In the genomic region with DNA sequence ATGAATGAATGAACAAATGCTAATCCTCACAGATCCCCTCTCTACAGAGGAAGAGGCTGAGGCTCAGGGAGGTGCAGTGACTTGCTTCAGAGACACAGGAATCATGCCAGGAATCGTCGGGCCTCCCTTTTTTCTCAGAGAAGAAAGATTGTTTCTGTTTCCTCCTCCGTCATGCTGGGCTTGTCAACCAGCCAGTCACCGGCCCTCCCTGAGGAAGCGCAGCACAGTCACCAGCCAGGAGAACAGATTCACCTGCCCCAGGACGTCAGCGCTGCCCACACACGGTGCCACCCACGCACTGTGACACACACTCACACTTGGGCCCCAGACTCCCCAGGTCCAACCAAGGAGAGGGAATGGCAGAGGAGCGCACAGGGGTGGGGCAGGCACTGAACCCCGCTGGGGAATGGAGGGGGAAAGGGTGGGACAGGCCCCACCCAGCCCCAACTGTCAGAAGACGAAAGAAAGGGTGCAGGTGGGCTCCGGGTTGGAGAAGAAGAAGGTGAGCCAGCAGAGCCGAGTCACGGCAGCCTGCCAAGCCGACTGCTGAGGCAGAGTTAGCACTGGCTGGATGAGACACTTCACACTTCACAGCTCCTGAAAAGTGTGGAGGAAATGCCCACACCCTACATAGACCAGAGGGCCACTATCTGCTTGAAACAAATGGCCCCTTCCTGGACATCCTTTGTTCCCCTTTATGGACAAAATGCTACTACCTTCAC, we compare ENCODE assay signal across 12 cellular contexts. TPM values are rescaled to one million over a fixed set of nuclear protein-coding genes. Genes with fewer than 3 reads are reported as not detected.
DNase-seq lines count a peak whose midpoint lies in the region; ATAC-seq, FAIRE-seq and TF ChIP-seq lines count a peak whose summit lies in the region.
"Had no signal": no experiment of that assay in that cellular context is flagged by ENCODE, and none has a peak within 500 bp of the region (broad histone marks: within the 10 kb centered on the region; RNA-seq: fewer than 3 reads in every experiment).

No MANE protein-coding gene starts in this region.

- 47 to 52% methylated on average over 16 of the region's 16 CpGs for WGBS in pancreas, 2 donors

- peak overlapping the region; percentile 33 to 63 for H3K9ac ChIP-seq in duodenal mucosa (ENCODE audit: low read depth in 1 of 2, low read length in 2 of 2)
- H3K9ac ChIP-seq: neural progenitor cell had no signal

- H3K27ac ChIP-seq in Peyer's patch, result peak overlapping the region in 2 of 4 donors; percentile 28 to 40
- H3K27ac ChIP-seq in duodenal mucosa (ENCODE audit: low read depth, low read length), result no peak overlapping the region
- H3K27ac ChIP-seq in pancreas, result peak overlapping the region in 1 of 4 donors; percentile 18
- H3K27ac ChIP-seq: neural progenitor cell had no signal

- no peak for FAIRE-seq in pancreas (lab: Jason Lieb, UNC)

- no peaks in the 10 kb centered on the region for H3K9me3 ChIP-seq in Peyer's patch
- no peaks in the 10 kb centered on the region for H3K9me3 ChIP-seq in duodenal mucosa (ENCODE audit: control insufficient read depth in 1 of 2, low read length in 2 of 2)
- H3K9me3 ChIP-seq in pancreas, result no peaks in the 10 kb centered on the region

- peak in 1 of 2 donors; percentile 37 for TF ChIP-seq POLR2A in Peyer's patch (IDR thresholded peaks at IDR 0.05)

- H3K4me1 ChIP-seq in Peyer's patch (no peaks in the 10 kb centered on the region), duodenal mucosa (ENCODE audit: control insufficient read depth in 1 of 2, insufficient read depth in 2 of 2, low read length in 2 of 2) (peaks cover 11% of the 10 kb centered on the region in 2 donors), pancreas (no peaks in the 10 kb centered on the region)
- H3K4me1 ChIP-seq: neural progenitor cell had no signal

- H3K27me3 ChIP-seq in Peyer's patch (no peaks in the 10 kb centered on the region), duodenal mucosa (ENCODE audit: control insufficient read depth in 1 of 2, insufficient read depth in 2 of 2, low read length in 2 of 2) (no peaks in the 10 kb centered on the region), pancreas (no peaks in the 10 kb centered on the region)
- H3K27me3 ChIP-seq: neural progenitor cell had no signal

- H3K36me3 ChIP-seq in Peyer's patch, result no peaks in the 10 kb centered on the region
- H3K36me3 ChIP-seq in duodenal mucosa (ENCODE audit: control insufficient read depth in 1 of 2, insufficient read depth in 2 of 2, low read length in 2 of 2), result no peaks in the 10 kb centered on the region
- H3K36me3 ChIP-seq in pancreas, result no peaks in the 10 kb centered on the region
- H3K36me3 ChIP-seq: neural progenitor cell had no signal

- H3K4me3 ChIP-seq in Peyer's patch (peak overlapping the region in 1 of 4 donors; percentile 13), duodenal mucosa (ENCODE audit: low read depth in 1 of 2, low read length in 2 of 2) (peak overlapping the region in 1 of 2 donors; percentile 3), pancreas (no peak overlapping the region)
- H3K4me3 ChIP-seq: neural progenitor cell had no signal

- TF ChIP-seq CTCF in Peyer's patch (IDR thresholded peaks at IDR 0.05) (no peak), pancreas (IDR thresholded peaks at IDR 0.05) (no peak)

- DNase-seq in CD1c-positive myeloid dendritic cell (ENCODE audit: extremely low spot score) (peak; percentile 16), Peyer's patch (peak in 2 of 3 donors; percentile 78 to 81), pancreas (no peak), SIG-M5 treated with dmso at 0.1 percent for 504 hours (lab: John Stamatoyannopoulos, UW; ENCODE audit: unreplicated experiment) (no peak), OCI-M2 (lab: John Stamatoyannopoulos, UW; ENCODE audit: unreplicated experiment) (no peak)
- DNase-seq: activated gamma-delta T cell treated with Interleukin-2 at 50 U/mL for 16 hours, glutamatergic neuron, SHP77 had no signal

- intact Hi-C loops in pancreas (cut with DNase I), result no loop called here

- peak; percentile 48 to 87 (median 80) for ATAC-seq in pancreas
- no peak for ATAC-seq in HG02763 (IDR thresholded peaks at IDR 0.05; ENCODE audit: unreplicated experiment)
- no peak for ATAC-seq in GM21737 (IDR thresholded peaks at IDR 0.05; ENCODE audit: unreplicated experiment)

RNA-seq across cellular contexts. Expression of a gene that starts 13.8 kb away (rescaled TPM):
- total RNA-seq in Peyer's patch, result 100 to 1,000 TPM; 113 to 180 (median 143) TPM
- total RNA-seq in pancreas, result 100 to 1,000 TPM in 1 of 6 donors, 10 to 100 TPM in 5; 58.3 to 101 (median 76.7) TPM
- polyA plus RNA-seq in pancreas, result 10 to 100 TPM; 54.8 to 60.3 TPM

RNA-seq across cellular contexts. Expression of a gene that starts 49.2 kb away (rescaled TPM):
- total RNA-seq in Peyer's patch (100 to 1,000 TPM; 155 to 427 (median 285) TPM), pancreas (100 to 1,000 TPM in 1 of 6 donors, 10 to 100 TPM in 5; 18.6 to 198 (median 55.5) TPM)
- 10 to 100 TPM; 46.3 to 75.1 TPM for polyA plus RNA-seq in pancreas

Comparison
In these comparisons a context has a peak if more than half of its experiments do, and no peak if none do; other contexts are left out.
1. DNase-seq: peak in CD1c-positive myeloid dendritic cell (single experiment) and Peyer's patch (2 of 3); none in pancreas (0 of 6), SIG-M5 treated with dmso at 0.1 percent for 504 hours (single experiment) and OCI-M2 (single experiment).
2. ATAC-seq: peak in pancreas (4 of 4); none in HG02763 (single experiment) and GM21737 (single experiment).